Comparison of ENCODE assay signal across 1 cellular context in genomic region chr9:126398403-126399058, GRCh38.
TF ChIP-seq lines count a peak whose summit lies in the region.

No MANE protein-coding gene starts in this region.

TF ChIP-seq in K562, 482 proteins besides CTCF, POLR2A, EP300 and RAD21 (continued from another document and continues in another):
- TF ChIP-seq MGA (IDR thresholded peaks at IDR 0.05) (no peak), HCFC1 (IDR thresholded peaks at IDR 0.05; ENCODE audit: low read depth, low read length) (no peak), STAG1 (CRISPR knock-in tag; IDR thresholded peaks at IDR 0.05; ENCODE audit: borderline replicate concordance) (peak; percentile 75; the same call in 1 of the 2 replicates), SMC3 (conservative IDR thresholded peaks at IDR 0.05; ENCODE audit: insufficient read depth, low read depth, low read length) (peak; percentile 75; the same call in 1 of the 2 replicates), KHSRP (IDR thresholded peaks at IDR 0.05) (no peak), CREB1 (IDR thresholded peaks at IDR 0.05) (no peak), CREB1 (CRISPR knock-in tag; IDR thresholded peaks at IDR 0.05) (peak; percentile 28; the same call in 1 of the 2 replicates), ZNF511 (CRISPR knock-in tag; IDR thresholded peaks at IDR 0.05) (no peak), CBX2 (IDR thresholded peaks at IDR 0.05; ENCODE audit: insufficient read depth, low read length, poor library complexity, severe bottlenecking) (no peak), CTCFL (IDR thresholded peaks at IDR 0.05; ENCODE audit: borderline replicate concordance, insufficient read depth, low read depth, low read length, poor library complexity, severe bottlenecking) (peak; percentile 16), KLF16 (IDR thresholded peaks at IDR 0.05) (peak; percentile 37; the same call in 1 of the 2 replicates), CXXC5 (CRISPR knock-in tag; IDR thresholded peaks at IDR 0.05) (no peak), ZNF551 (CRISPR knock-in tag; IDR thresholded peaks at IDR 0.05) (no peak), PPARD (CRISPR knock-in tag; IDR thresholded peaks at IDR 0.05) (no peak), CREM (IDR thresholded peaks at IDR 0.05; ENCODE audit: low read depth) (peak; percentile 46; the same call in 1 of the 2 replicates), HES1 (IDR thresholded peaks at IDR 0.05; ENCODE audit: low read depth) (no peak), ZBTB12 (CRISPR knock-in tag; IDR thresholded peaks at IDR 0.05) (no peak), CHAMP1 (IDR thresholded peaks at IDR 0.05) (no peak), MYC (IDR thresholded peaks at IDR 0.05; ENCODE audit: low read depth, low read length) (0 out of 2 replicates have a peak, but pooled peaks have one; percentile 38), MYC (CRISPR knock-in tag; IDR thresholded peaks at IDR 0.05; ENCODE audit: borderline replicate concordance, low read depth) (no peak), TGIF2 (CRISPR knock-in tag; IDR thresholded peaks at IDR 0.05) (no peak), ARNT (IDR thresholded peaks at IDR 0.05) (no peak), PBX2 (CRISPR knock-in tag; IDR thresholded peaks at IDR 0.05; ENCODE audit: low read depth) (no peak), PBX2 (tag; conservative IDR thresholded peaks at IDR 0.05; ENCODE audit: low read depth) (no peak), ZNF830 (CRISPR knock-in tag; IDR thresholded peaks at IDR 0.05) (no peak), RB1 (IDR thresholded peaks at IDR 0.05; ENCODE audit: low read depth) (peak; percentile 62; the same call in 1 of the 2 replicates), CC2D1A (IDR thresholded peaks at IDR 0.05) (peak; percentile 33; the same call in 1 of the 2 replicates), ARID2 (IDR thresholded peaks at IDR 0.05) (0 out of 2 replicates have a peak, but pooled peaks have one; percentile 23), TFAP4 (CRISPR knock-in tag; IDR thresholded peaks at IDR 0.05; ENCODE audit: borderline replicate concordance) (peak; percentile 25; the same call in 1 of the 2 replicates), ZFP36 (IDR thresholded peaks at IDR 0.05; ENCODE audit: low read depth, low read length, partially characterized antibody) (no peak), DEAF1 (CRISPR knock-in tag; IDR thresholded peaks at IDR 0.05) (peak; percentile 60; the same call in 1 of the 2 replicates), EGR1 (conservative IDR thresholded peaks at IDR 0.05) (0 out of 2 replicates have a peak, but pooled peaks have one; percentile 11)
